1 cellular context compared by ENCODE assay signal in genomic region chr2:217415316-217415715, GRCh38.
TF ChIP-seq lines count a peak whose summit lies in the region.

No MANE protein-coding gene starts in this region.

TF ChIP-seq in GM12878, 131 proteins besides CTCF, POLR2A, EP300 and RAD21 (continued from another document):
- TF ChIP-seq ATF2 (IDR thresholded peaks at IDR 0.05; ENCODE audit: low read length) (peak; percentile 74), CBX5 (IDR thresholded peaks at IDR 0.05; ENCODE audit: low read depth) (0 out of 2 replicates have a peak, but pooled peaks have one; percentile 49)
